ENCODE assay signal across 9 cellular contexts in the genomic region with DNA sequence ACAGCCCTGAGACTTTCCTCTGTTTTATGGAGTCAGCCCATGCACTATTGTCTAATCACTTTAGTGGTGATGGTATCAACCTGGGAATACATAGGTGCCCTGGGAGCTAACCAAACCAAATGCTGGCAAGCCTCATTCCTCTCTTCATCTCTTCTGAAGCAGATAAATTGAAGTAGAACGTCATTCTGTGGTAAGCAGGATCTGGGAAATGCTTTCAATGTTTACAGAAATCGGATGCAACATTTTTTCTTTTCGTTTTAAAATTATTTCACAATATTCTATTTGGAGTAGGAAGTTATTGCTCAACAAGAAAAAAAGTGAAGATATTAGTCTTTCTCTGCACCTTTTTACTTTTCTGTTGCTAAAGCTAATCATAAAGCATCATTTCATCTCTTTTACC.
DNase-seq lines count a peak whose midpoint lies in the region; TF ChIP-seq lines count a peak whose summit lies in the region.
"Had no signal": no experiment of that assay in that cellular context is flagged by ENCODE, and none has a peak within 500 bp of the region (broad histone marks: within the 10 kb centered on the region; RNA-seq: fewer than 3 reads in every experiment).

No MANE protein-coding gene starts in this region.

- H3K4me3 ChIP-seq in choroid plexus epithelial cell (ENCODE audit: low read depth, low read length) (no peak overlapping the region), muscle layer of duodenum (ENCODE audit: low read depth in 1 of 2, low read length in 2 of 2) (peak overlapping the region in 1 of 2 donors; percentile 25)

- TF ChIP-seq CTCF in choroid plexus epithelial cell (conservative IDR thresholded peaks at IDR 0.05; ENCODE audit: low read depth, low read length) = no peak

- no peak overlapping the region for H3K4me3 Mint-ChIP-seq in activated naive CD8-positive, alpha-beta T cell
- H3K4me3 Mint-ChIP-seq in activated naive CD8-positive, alpha-beta T cell treated with anti-CD3 and anti-CD28 coated beads for 36 hours = no peak overlapping the region

- DNase-seq in activated naive CD8-positive, alpha-beta T cell treated with anti-CD3 and anti-CD28 coated beads for 36 hours = no peak
- DNase-seq in choroid plexus epithelial cell (ENCODE audit: low read depth) (peak; percentile 94), NCI-H2196 (lab: John Stamatoyannopoulos, UW; ENCODE audit: unreplicated experiment) (no peak), GDM1 (lab: John Stamatoyannopoulos, UW) (no peak), hepatic stellate cell (ENCODE audit: low spot score) (no peak), NCI-H1092 treated with DMSO at 0.1 percent for 48 hours (lab: John Stamatoyannopoulos, UW) (no peak)
- DNase-seq: CD4-positive, alpha-beta memory T cell had no signal

- H3K9me3 ChIP-seq in muscle layer of duodenum (ENCODE audit: control insufficient read depth in 1 of 2, low read length in 2 of 2) = no peaks in the 10 kb centered on the region

- peaks cover 76% of the 10 kb centered on the region for H3K4me1 Mint-ChIP-seq in activated naive CD8-positive, alpha-beta T cell (ENCODE audit: low read depth)
- peaks cover 67% of the 10 kb centered on the region for H3K4me1 Mint-ChIP-seq in activated naive CD8-positive, alpha-beta T cell treated with anti-CD3 and anti-CD28 coated beads for 36 hours

- no peaks in the 10 kb centered on the region for H3K27me3 ChIP-seq in muscle layer of duodenum (ENCODE audit: low read depth, low read length)

- no peaks in the 10 kb centered on the region for H3K27me3 Mint-ChIP-seq in activated naive CD8-positive, alpha-beta T cell
- H3K27me3 Mint-ChIP-seq in activated naive CD8-positive, alpha-beta T cell treated with anti-CD3 and anti-CD28 coated beads for 36 hours = no peaks in the 10 kb centered on the region
- H3K27me3 Mint-ChIP-seq: CD4-positive, alpha-beta memory T cell had no signal

- peak overlapping the region; percentile 78 for H3K27ac Mint-ChIP-seq in activated naive CD8-positive, alpha-beta T cell
- H3K27ac Mint-ChIP-seq in activated naive CD8-positive, alpha-beta T cell treated with anti-CD3 and anti-CD28 coated beads for 36 hours = no peak overlapping the region

- H3K4me1 ChIP-seq in muscle layer of duodenum (ENCODE audit: control insufficient read depth in 1 of 2, insufficient read depth in 2 of 2, low read length in 2 of 2) = peaks cover 35 to 80% of the 10 kb centered on the region in 2 donors

- peaks cover 4% of the 10 kb centered on the region for H3K36me3 Mint-ChIP-seq in activated naive CD8-positive, alpha-beta T cell
- peaks cover 7% of the 10 kb centered on the region for H3K36me3 Mint-ChIP-seq in activated naive CD8-positive, alpha-beta T cell treated with anti-CD3 and anti-CD28 coated beads for 36 hours

- H3K9me3 Mint-ChIP-seq in activated naive CD8-positive, alpha-beta T cell (ENCODE audit: low read depth) = no peaks in the 10 kb centered on the region
- no peaks in the 10 kb centered on the region for H3K9me3 Mint-ChIP-seq in activated naive CD8-positive, alpha-beta T cell treated with anti-CD3 and anti-CD28 coated beads for 36 hours
- H3K9me3 Mint-ChIP-seq: CD4-positive, alpha-beta memory T cell had no signal

- peak overlapping the region; percentile 74 for H3K27ac ChIP-seq in muscle layer of duodenum (ENCODE audit: low read length)

- H3K36me3 ChIP-seq in muscle layer of duodenum (ENCODE audit: control insufficient read depth in 1 of 2, insufficient read depth in 2 of 2, low read length in 2 of 2) = no peaks in the 10 kb centered on the region
